ENCODE assay signal across 20 cellular contexts in the genomic region with DNA sequence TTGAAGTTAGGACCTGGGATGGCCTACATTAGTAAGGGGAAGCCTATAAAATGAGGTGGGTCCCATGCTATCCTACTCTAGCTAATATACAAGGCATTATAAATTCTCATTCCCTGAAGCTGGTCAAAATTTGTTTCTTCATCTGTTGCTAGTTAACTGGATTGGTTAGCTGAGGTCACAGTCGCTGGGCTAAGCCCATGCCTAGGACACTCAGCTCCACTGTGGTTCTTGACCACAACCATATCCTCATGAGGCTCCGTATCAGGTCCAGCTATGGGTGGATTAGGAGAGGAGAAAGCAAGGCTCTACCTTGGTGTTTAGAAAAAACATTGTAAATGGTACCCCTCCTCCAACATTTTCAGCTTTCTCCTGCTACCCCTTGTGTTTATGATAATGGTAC.
"Had no signal": no experiment of that assay in that cellular context is flagged by ENCODE, and none has a peak within 500 bp of the region (broad histone marks: within the 10 kb centered on the region; RNA-seq: fewer than 3 reads in every experiment).

No MANE protein-coding gene starts in this region.

- H3K27ac Mint-ChIP-seq: dendritic cell treated with granulocyte-macrophage colony-stimulating factor and Interleukin-4, amounts not matched to agents 40 ng/mL and 50 ng/mL, for 4 days; effector memory CD8-positive, alpha-beta T cell; natural killer cell had no signal

- H3K27me3 ChIP-seq: heart right ventricle, pancreas, stomach, transverse colon had no signal

- H3K27me3 Mint-ChIP-seq: dendritic cell treated with granulocyte-macrophage colony-stimulating factor and Interleukin-4, amounts not matched to agents 40 ng/mL and 50 ng/mL, for 4 days; stimulated activated naive B cell treated with anti-CD40 and anti-IgM and Interleukin-4, amounts not matched to agents 10 μg/mL and 1 μg/mL and 100 μg/mL, for 72 hours had no signal

- H3K27ac ChIP-seq: heart right ventricle, pancreas, prostate gland, skin epidermis, stomach, thoracic aorta, transverse colon had no signal

- H3K4me1 ChIP-seq: pancreas, prostate gland had no signal

- H3K9me3 ChIP-seq: heart right ventricle, pancreas, prostate gland, stomach, thoracic aorta, transverse colon had no signal

- H3K4me1 Mint-ChIP-seq: stimulated activated naive B cell treated with anti-CD40 and anti-IgM and Interleukin-4, amounts not matched to agents 10 μg/mL and 1 μg/mL and 100 μg/mL, for 72 hours had no signal

- H3K4me3 Mint-ChIP-seq: dendritic cell treated with granulocyte-macrophage colony-stimulating factor and Interleukin-4, amounts not matched to agents 40 ng/mL and 50 ng/mL, for 4 days; effector memory CD8-positive, alpha-beta T cell; natural killer cell; neural crest cell; stimulated activated naive B cell treated with anti-CD40 and anti-IgM and Interleukin-4, amounts not matched to agents 10 μg/mL and 1 μg/mL and 100 μg/mL, for 72 hours had no signal

- H3K4me3 ChIP-seq: heart right ventricle, pancreas, prostate gland, skin epidermis, stomach, thoracic aorta, transverse colon had no signal

- H3K36me3 ChIP-seq: heart right ventricle, pancreas, prostate gland, stomach, thoracic aorta, transverse colon had no signal

- DNase-seq: cerebellar nuclear complex; effector memory CD8-positive, alpha-beta T cell; foreskin melanocyte; heart right ventricle; hypothalamus; kidney glomerular epithelial cell; natural killer cell; pancreas; retina; stimulated activated CD4-positive, alpha-beta T cell treated with anti-CD3 and anti-CD28 coated beads, Interleukin-2, amount 100 ng/mL, for 24 hours; stimulated activated CD4-positive, alpha-beta T cell treated with anti-CD3 and anti-CD28 coated beads, Interleukin-4, amount 100 ng/mL, for 4 hours; stimulated activated naive B cell treated with anti-CD40 and anti-IgM and Interleukin-4, amounts not matched to agents 10 μg/mL and 1 μg/mL and 100 μg/mL, for 72 hours; stomach; substantia nigra; transverse colon had no signal

- H3K36me3 Mint-ChIP-seq: natural killer cell; stimulated activated naive B cell treated with anti-CD40 and anti-IgM and Interleukin-4, amounts not matched to agents 10 μg/mL and 1 μg/mL and 100 μg/mL, for 72 hours had no signal

- H3K9me3 Mint-ChIP-seq: dendritic cell treated with granulocyte-macrophage colony-stimulating factor and Interleukin-4, amounts not matched to agents 40 ng/mL and 50 ng/mL, for 4 days; effector memory CD8-positive, alpha-beta T cell; natural killer cell; neural crest cell; stimulated activated naive B cell treated with anti-CD40 and anti-IgM and Interleukin-4, amounts not matched to agents 10 μg/mL and 1 μg/mL and 100 μg/mL, for 72 hours had no signal
